Comparison of ENCODE assay signal across 12 cellular contexts in the genomic region with DNA sequence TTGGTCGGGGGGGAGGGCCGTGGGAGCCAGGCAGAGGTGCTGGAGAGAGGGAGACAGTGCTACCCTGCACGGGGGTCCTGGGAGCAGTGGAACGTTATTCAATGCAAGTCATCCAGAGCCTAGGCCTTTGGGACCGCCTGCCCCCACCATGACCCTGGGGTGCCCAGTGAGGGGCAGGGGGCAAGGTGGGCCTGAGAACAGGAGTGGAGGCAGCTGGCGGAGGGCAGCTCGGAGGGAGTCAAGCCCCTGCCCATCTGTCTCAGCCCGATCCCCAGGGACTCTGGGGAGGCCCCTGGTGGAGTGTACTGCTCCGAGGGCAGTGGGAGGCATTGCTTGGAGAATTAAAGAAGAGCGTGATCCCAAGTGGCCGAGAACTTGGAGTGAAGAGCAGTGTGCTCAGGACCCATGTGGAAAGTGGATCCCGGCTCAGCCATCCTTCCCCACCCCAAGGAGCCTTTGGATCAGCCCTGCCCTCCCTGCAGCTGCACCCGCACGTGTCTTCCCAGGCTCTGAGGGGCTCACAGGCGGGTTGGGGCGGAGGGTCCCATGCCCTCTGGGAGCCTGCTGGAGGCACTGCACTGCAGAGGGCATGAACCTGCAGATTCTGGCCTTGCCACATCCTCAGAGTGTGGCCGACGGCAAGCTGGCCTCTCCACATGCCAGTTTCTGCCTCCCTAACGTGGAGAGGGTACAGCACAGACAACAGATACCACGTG. TPM values are rescaled to one million over a fixed set of nuclear protein-coding genes. Genes with fewer than 3 reads are reported as not detected.
DNase-seq lines count a peak whose midpoint lies in the region; ATAC-seq and TF ChIP-seq lines count a peak whose summit lies in the region.
"Had no signal": no experiment of that assay in that cellular context is flagged by ENCODE, and none has a peak within 500 bp of the region (broad histone marks: within the 10 kb centered on the region; RNA-seq: fewer than 3 reads in every experiment).

No MANE protein-coding gene starts in this region.

- H3K4me1 ChIP-seq in left lung: peaks cover 12 to 20% of the 10 kb centered on the region in 2 donors
- peaks cover 22 to 28% of the 10 kb centered on the region in 2 donors for H3K4me1 ChIP-seq in thoracic aorta (ENCODE audit: control insufficient read depth in 1 of 2, low read depth in 2 of 2)

- H3K4me3 ChIP-seq in left lung (no peak overlapping the region), thoracic aorta (no peak overlapping the region)

- peaks cover 41% of the 10 kb centered on the region for H3K4me1 Mint-ChIP-seq in activated naive CD8-positive, alpha-beta T cell (ENCODE audit: low read depth)
- peaks cover 39% of the 10 kb centered on the region for H3K4me1 Mint-ChIP-seq in activated naive CD8-positive, alpha-beta T cell treated with anti-CD3 and anti-CD28 coated beads, Interleukin-2, amount 50 U/mL, for 24 hours

- no peaks in the 10 kb centered on the region for H3K27me3 Mint-ChIP-seq in activated naive CD8-positive, alpha-beta T cell
- H3K27me3 Mint-ChIP-seq in activated naive CD8-positive, alpha-beta T cell treated with anti-CD3 and anti-CD28 coated beads, Interleukin-2, amount 50 U/mL, for 24 hours: no peaks in the 10 kb centered on the region
- H3K27me3 Mint-ChIP-seq: activated CD8-positive, alpha-beta memory T cell treated with anti-CD3 and anti-CD28 coated beads, Interleukin-2, amount 10 ng/mL, durations not matched to agents 7 days and 5 days had no signal

- CTCF ChIA-PET in RWPE1 (lab: Yijun Ruan, JAX): interaction anchor here (0.6 to 1.6 kb wide), 4 partner anchors 10 to 345 kb away, joined by 3 to 7 read pairs (median 4); no protein-coding TSS in a partner anchor

- no peak for ATAC-seq in activated naive CD8-positive, alpha-beta T cell treated with anti-CD3 and anti-CD28 coated beads, Interleukin-2, amount 50 U/mL, for 24 hours
- ATAC-seq in left lung: peak; percentile 6
- no peak for ATAC-seq in thoracic aorta (ENCODE audit: insufficient number of reproducible peaks, low FRiP score, low read depth)
- no peak for ATAC-seq in HG03045 (IDR thresholded peaks at IDR 0.05; ENCODE audit: unreplicated experiment)

- H3K9me3 ChIP-seq in left lung (no peaks in the 10 kb centered on the region), thoracic aorta (no peaks in the 10 kb centered on the region)
- H3K9me3 ChIP-seq: neutrophil had no signal

- no peaks in the 10 kb centered on the region for H3K36me3 Mint-ChIP-seq in activated naive CD8-positive, alpha-beta T cell
- H3K36me3 Mint-ChIP-seq in activated naive CD8-positive, alpha-beta T cell treated with anti-CD3 and anti-CD28 coated beads, Interleukin-2, amount 50 U/mL, for 24 hours (ENCODE audit: low read depth): no peaks in the 10 kb centered on the region
- H3K36me3 Mint-ChIP-seq: activated CD8-positive, alpha-beta memory T cell treated with anti-CD3 and anti-CD28 coated beads, Interleukin-2, amount 10 ng/mL, durations not matched to agents 7 days and 5 days had no signal

- no peak for DNase-seq in activated naive CD8-positive, alpha-beta T cell treated with anti-CD3 and anti-CD28 coated beads, Interleukin-2, amount 50 U/mL, for 24 hours
- DNase-seq in RWPE1 (ENCODE audit: low spot score): no peak
- DNase-seq in left lung: no peak
- no peak for DNase-seq in thoracic aorta (ENCODE audit: low spot score)
- no peak for DNase-seq in activated CD4-positive, CD25-positive, alpha-beta regulatory T cell (lab: John Stamatoyannopoulos, UW)
- no peak for DNase-seq in kidney glomerular epithelial cell (lab: John Stamatoyannopoulos, UW)
- DNase-seq: activated CD8-positive, alpha-beta memory T cell treated with anti-CD3 and anti-CD28 coated beads, Interleukin-2, amount 10 ng/mL, durations not matched to agents 7 days and 5 days; NCI-H1048; NCI-H2171 treated with DMSO at 0.1 percent for 48 hours had no signal

- POLR2A ChIA-PET in RWPE1 (lab: Yijun Ruan, JAX; ENCODE audit: low non-redundant PET): interaction anchor here (0.8 kb wide), 1 partner anchor 144 kb away, joined by 3 read pairs; no protein-coding TSS in a partner anchor

- H3K27ac Mint-ChIP-seq in activated naive CD8-positive, alpha-beta T cell: peak overlapping the region; percentile 34
- no peak overlapping the region for H3K27ac Mint-ChIP-seq in activated naive CD8-positive, alpha-beta T cell treated with anti-CD3 and anti-CD28 coated beads, Interleukin-2, amount 50 U/mL, for 24 hours
- H3K27ac Mint-ChIP-seq: activated CD8-positive, alpha-beta memory T cell treated with anti-CD3 and anti-CD28 coated beads, Interleukin-2, amount 10 ng/mL, durations not matched to agents 7 days and 5 days had no signal

- no peak for TF ChIP-seq CTCF in RWPE1 (conservative IDR thresholded peaks at IDR 0.05; ENCODE audit: low read depth)
- TF ChIP-seq CTCF in left lung (IDR thresholded peaks at IDR 0.05): no peak
- TF ChIP-seq CTCF in thoracic aorta (IDR thresholded peaks at IDR 0.05): no peak

- H3K36me3 ChIP-seq in left lung: no peaks in the 10 kb centered on the region
- no peaks in the 10 kb centered on the region for H3K36me3 ChIP-seq in thoracic aorta
- H3K36me3 ChIP-seq: neutrophil had no signal

- H3K27me3 ChIP-seq in left lung: no peaks in the 10 kb centered on the region
- H3K27me3 ChIP-seq in thoracic aorta (replicated peaks; ENCODE audit: insufficient read depth): no peaks in the 10 kb centered on the region

- peaks cover 3% of the 10 kb centered on the region for H3K9me3 Mint-ChIP-seq in activated naive CD8-positive, alpha-beta T cell (ENCODE audit: low read depth)
- H3K9me3 Mint-ChIP-seq in activated naive CD8-positive, alpha-beta T cell treated with anti-CD3 and anti-CD28 coated beads, Interleukin-2, amount 50 U/mL, for 24 hours: no peaks in the 10 kb centered on the region

- peak overlapping the region; percentile 13 for H3K4me3 Mint-ChIP-seq in activated naive CD8-positive, alpha-beta T cell
- no peak overlapping the region for H3K4me3 Mint-ChIP-seq in activated naive CD8-positive, alpha-beta T cell treated with anti-CD3 and anti-CD28 coated beads, Interleukin-2, amount 50 U/mL, for 24 hours
- H3K4me3 Mint-ChIP-seq: activated CD8-positive, alpha-beta memory T cell treated with anti-CD3 and anti-CD28 coated beads, Interleukin-2, amount 10 ng/mL, durations not matched to agents 7 days and 5 days had no signal

- H3K27ac ChIP-seq in RWPE1 (peak overlapping the region; percentile 95), left lung (peak overlapping the region; percentile 77 to 78), thoracic aorta (peak overlapping the region; percentile 55 to 68)
- H3K27ac ChIP-seq: neutrophil had no signal

- intact Hi-C loops in left lung (cut with DNase I): no loop called here

RNA-seq across cellular contexts. Expression of a gene that starts 34.0 kb away (rescaled TPM):
- total RNA-seq in left lung (under 1 TPM; 0.09 to 0.24 TPM), thoracic aorta (1 to 10 TPM; 3.0 to 4.2 TPM)
